ENCODE assay signal across 20 cellular contexts in genomic region chr16:64132190-64132589, GRCh38.
"Had no signal": no experiment of that assay in that cellular context is flagged by ENCODE, and none has a peak within 500 bp of the region (broad histone marks: within the 10 kb centered on the region; RNA-seq: fewer than 3 reads in every experiment).

No MANE protein-coding gene starts in this region.

- H3K27me3 Mint-ChIP-seq: activated CD4-positive, alpha-beta memory T cell treated with anti-CD3 and anti-CD28 coated beads, Interleukin-2, amount 10 ng/mL, durations not matched to agents 7 days and 5 days; activated naive CD8-positive, alpha-beta T cell treated with anti-CD3 and anti-CD28 coated beads, Interleukin-2, amount 10 ng/mL, durations not matched to agents 7 days and 5 days; naive thymus-derived CD8-positive, alpha-beta T cell had no signal

- H3K27me3 ChIP-seq: left lung, right atrium auricular region, spleen, testis had no signal

- H3K36me3 ChIP-seq: left lung, right atrium auricular region, spleen had no signal

- H3K4me1 Mint-ChIP-seq: activated CD4-positive, alpha-beta memory T cell treated with anti-CD3 and anti-CD28 coated beads, Interleukin-2, amount 10 ng/mL, durations not matched to agents 7 days and 5 days; activated naive CD8-positive, alpha-beta T cell treated with anti-CD3 and anti-CD28 coated beads, Interleukin-2, amount 10 ng/mL, durations not matched to agents 7 days and 5 days; immature natural killer cell; naive thymus-derived CD8-positive, alpha-beta T cell had no signal

- H3K27ac ChIP-seq: coronary artery, left lung, psoas muscle, right atrium auricular region had no signal

- H3K36me3 Mint-ChIP-seq: activated naive CD8-positive, alpha-beta T cell treated with anti-CD3 and anti-CD28 coated beads, Interleukin-2, amount 10 ng/mL, durations not matched to agents 7 days and 5 days; immature natural killer cell had no signal

- H3K9me3 ChIP-seq: left lung, psoas muscle, right atrium auricular region, testis had no signal

- H3K4me3 ChIP-seq: coronary artery, left lung, psoas muscle, right atrium auricular region, spleen, testis had no signal

- H3K27ac Mint-ChIP-seq: activated CD4-positive, alpha-beta memory T cell treated with anti-CD3 and anti-CD28 coated beads, Interleukin-2, amount 10 ng/mL, durations not matched to agents 7 days and 5 days; activated naive CD4-positive, alpha-beta T cell treated with anti-CD3 and anti-CD28 coated beads for 36 hours; activated naive CD8-positive, alpha-beta T cell treated with anti-CD3 and anti-CD28 coated beads, Interleukin-2, amount 10 ng/mL, durations not matched to agents 7 days and 5 days; activated T-cell treated with anti-CD3 and anti-CD28 coated beads, Interleukin-2, amount 50 U/mL, for 72 hours; immature natural killer cell; naive thymus-derived CD8-positive, alpha-beta T cell had no signal

- DNase-seq: activated CD4-positive, alpha-beta memory T cell treated with anti-CD3 and anti-CD28 coated beads, Interleukin-2, amount 10 ng/mL, durations not matched to agents 7 days and 5 days; activated CD4-positive, alpha-beta T cell treated with anti-CD3 and anti-CD28 coated beads for 48 hours; activated effector memory CD4-positive, alpha-beta T cell treated with Interleukin-2 at 50 U/mL for 16 hours; activated naive CD4-positive, alpha-beta T cell treated with anti-CD3 and anti-CD28 coated beads for 36 hours; activated naive CD8-positive, alpha-beta T cell treated with anti-CD3 and anti-CD28 coated beads, Interleukin-2, amount 10 ng/mL, durations not matched to agents 7 days and 5 days; activated T-cell treated with anti-CD3 and anti-CD28 coated beads, Interleukin-2, amount 50 U/mL, for 72 hours; amniotic stem cell; cerebellar nuclear complex; foreskin fibroblast; immature natural killer cell; left lung; naive thymus-derived CD8-positive, alpha-beta T cell; psoas muscle; spleen; stimulated activated CD4-positive, alpha-beta T cell treated with anti-CD3 and anti-CD28 coated beads, Interleukin-4, amount 100 ng/mL, for 1 hour; stimulated activated naive CD4-positive, alpha-beta T cell; testis; trophoblast cell had no signal

- ATAC-seq: activated T-cell treated with anti-CD3 and anti-CD28 coated beads, Interleukin-2, amount 50 U/mL, for 72 hours; left lung; naive thymus-derived CD8-positive, alpha-beta T cell; psoas muscle had no signal

- H3K4me3 Mint-ChIP-seq: activated CD4-positive, alpha-beta memory T cell treated with anti-CD3 and anti-CD28 coated beads, Interleukin-2, amount 10 ng/mL, durations not matched to agents 7 days and 5 days; activated naive CD4-positive, alpha-beta T cell treated with anti-CD3 and anti-CD28 coated beads for 36 hours; activated naive CD8-positive, alpha-beta T cell treated with anti-CD3 and anti-CD28 coated beads, Interleukin-2, amount 10 ng/mL, durations not matched to agents 7 days and 5 days; activated T-cell treated with anti-CD3 and anti-CD28 coated beads, Interleukin-2, amount 50 U/mL, for 72 hours; immature natural killer cell; naive thymus-derived CD8-positive, alpha-beta T cell had no signal

- H3K4me1 ChIP-seq: left lung, psoas muscle, spleen had no signal
